Comparison of ENCODE assay signal across 17 cellular contexts in the genomic region with DNA sequence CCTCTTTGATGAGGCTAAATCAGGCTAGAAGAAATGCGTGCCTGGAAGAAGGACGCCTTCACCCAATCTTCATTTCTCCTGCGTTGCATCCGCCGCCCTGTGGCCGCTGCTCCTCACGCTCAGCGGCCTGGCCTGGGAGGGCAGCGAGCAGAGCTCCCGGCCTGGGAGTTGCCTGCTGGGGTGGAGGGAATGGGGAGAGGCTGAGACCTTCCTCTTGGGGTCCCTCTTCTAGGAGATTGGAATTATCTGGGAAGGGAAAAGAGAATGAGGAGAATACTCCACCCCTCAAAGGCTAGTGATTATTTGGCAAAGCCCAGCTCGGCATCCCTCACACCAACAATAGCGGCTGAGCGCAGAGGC. TPM values are rescaled to one million over a fixed set of nuclear protein-coding genes. Genes with fewer than 3 reads are reported as not detected.
DNase-seq lines count a peak whose midpoint lies in the region; ATAC-seq and TF ChIP-seq lines count a peak whose summit lies in the region.
"Had no signal": no experiment of that assay in that cellular context is flagged by ENCODE, and none has a peak within 500 bp of the region (broad histone marks: within the 10 kb centered on the region; RNA-seq: fewer than 3 reads in every experiment).

No MANE protein-coding gene starts in this region.

- no peak overlapping the region for H3K4me3 ChIP-seq in neural progenitor cell
- H3K4me3 ChIP-seq: A549, cardiac muscle cell had no signal

- no peaks in the 10 kb centered on the region for H3K9me3 ChIP-seq in neural progenitor cell (ENCODE audit: low read depth)
- H3K9me3 ChIP-seq: A549, Caco-2 had no signal

- peaks cover 14% of the 10 kb centered on the region for H3K4me1 Mint-ChIP-seq in activated CD8-positive, alpha-beta T cell treated with anti-CD3 and anti-CD28 coated beads, Interleukin-2, amount 10 ng/mL, durations not matched to agents 7 days and 5 days (ENCODE audit: low read depth)
- H3K4me1 Mint-ChIP-seq in activated CD8-positive, alpha-beta T cell treated with anti-CD3 and anti-CD28 coated beads for 36 hours (ENCODE audit: low read depth): peaks cover 17% of the 10 kb centered on the region
- H3K4me1 Mint-ChIP-seq in activated CD4-positive, alpha-beta memory T cell treated with anti-CD3 and anti-CD28 coated beads for 36 hours (ENCODE audit: low read depth): peaks cover 19% of the 10 kb centered on the region
- no peaks in the 10 kb centered on the region for H3K4me1 Mint-ChIP-seq in neural progenitor cell

- H3K27me3 ChIP-seq in neural progenitor cell: peaks cover 100% of the 10 kb centered on the region

- POLR2A ChIA-PET in activated CD8-positive, alpha-beta T cell treated with anti-CD3 and anti-CD28 coated beads, Interleukin-2, amount 10 ng/mL, durations not matched to agents 7 days and 5 days (lab: Charles Lee): interaction anchor here (1.0 kb wide), 1 partner anchor 20 kb away, joined by 5 read pairs; no protein-coding TSS in a partner anchor
- POLR2A ChIA-PET in activated CD8-positive, alpha-beta T cell treated with anti-CD3 and anti-CD28 coated beads for 36 hours (lab: Charles Lee): interaction anchor here (0.8 to 1.0 kb wide), 3 partner anchors 10 to 40 kb away, joined by 3 read pairs; no protein-coding TSS in a partner anchor
- POLR2A ChIA-PET in activated CD4-positive, alpha-beta memory T cell treated with anti-CD3 and anti-CD28 coated beads for 36 hours (lab: Charles Lee): no interaction called here

- H3K4me1 ChIP-seq in neural progenitor cell: no peaks in the 10 kb centered on the region

- ATAC-seq in activated CD8-positive, alpha-beta T cell treated with anti-CD3 and anti-CD28 coated beads, Interleukin-2, amount 10 ng/mL, durations not matched to agents 7 days and 5 days: no peak
- ATAC-seq in activated CD8-positive, alpha-beta T cell treated with anti-CD3 and anti-CD28 coated beads for 36 hours: no peak

- no peaks in the 10 kb centered on the region for H3K9me3 Mint-ChIP-seq in activated CD8-positive, alpha-beta T cell treated with anti-CD3 and anti-CD28 coated beads, Interleukin-2, amount 10 ng/mL, durations not matched to agents 7 days and 5 days (ENCODE audit: insufficient read depth)
- no peaks in the 10 kb centered on the region for H3K9me3 Mint-ChIP-seq in activated CD8-positive, alpha-beta T cell treated with anti-CD3 and anti-CD28 coated beads for 36 hours
- H3K9me3 Mint-ChIP-seq in activated CD4-positive, alpha-beta memory T cell treated with anti-CD3 and anti-CD28 coated beads for 36 hours: no peaks in the 10 kb centered on the region
- H3K9me3 Mint-ChIP-seq in neural progenitor cell: peaks cover 2% of the 10 kb centered on the region

- no peak for TF ChIP-seq CTCF in activated CD8-positive, alpha-beta T cell treated with anti-CD3 and anti-CD28 coated beads for 36 hours (IDR thresholded peaks at IDR 0.05)
- TF ChIP-seq CTCF in neural progenitor cell (IDR thresholded peaks at IDR 0.05): peak; percentile 10

- H3F3A ChIP-seq in neural progenitor cell (ENCODE audit: low read depth): peaks cover 5% of the 10 kb centered on the region

- intact Hi-C loops in activated CD8-positive, alpha-beta T cell treated with anti-CD3 and anti-CD28 coated beads for 36 hours (cut with micrococcal nuclease): no loop called here
- intact Hi-C loops in activated CD4-positive, alpha-beta memory T cell treated with anti-CD3 and anti-CD28 coated beads for 36 hours (cut with micrococcal nuclease): loop anchor here (5.0 kb wide), 2 partner anchors 35 to 100 kb away; partner anchors contain the start of genes HOXC10 and HOXC4

- no peaks in the 10 kb centered on the region for H3K36me3 ChIP-seq in neural progenitor cell
- H3K36me3 ChIP-seq: cardiac muscle cell had no signal

- CTCF ChIA-PET in activated CD8-positive, alpha-beta T cell treated with anti-CD3 and anti-CD28 coated beads, Interleukin-2, amount 10 ng/mL, durations not matched to agents 7 days and 5 days (lab: Charles Lee): interaction anchor here (1.3 kb wide), 1 partner anchor 80 kb away, joined by 5 read pairs; the partner anchor contains the start of gene HOXC5
- CTCF ChIA-PET in activated CD8-positive, alpha-beta T cell treated with anti-CD3 and anti-CD28 coated beads for 36 hours (lab: Charles Lee): interaction anchor here (1.0 to 2.3 kb wide), 6 partner anchors 16 to 256 kb away, joined by 3 to 10 read pairs (median 4); partner anchors contain the start of gene HOXC5
- CTCF ChIA-PET in activated CD4-positive, alpha-beta memory T cell treated with anti-CD3 and anti-CD28 coated beads for 36 hours (lab: Charles Lee): interaction anchor here (1.0 to 1.4 kb wide), 2 partner anchors 12 to 33 kb away, joined by 3 to 4 read pairs; partner anchors contain the start of gene HOXC10

- H3K79me2 ChIP-seq in neural progenitor cell (ENCODE audit: low read depth): no peaks in the 10 kb centered on the region

- peaks cover 92% of the 10 kb centered on the region for H3K27me3 Mint-ChIP-seq in activated CD8-positive, alpha-beta T cell treated with anti-CD3 and anti-CD28 coated beads, Interleukin-2, amount 10 ng/mL, durations not matched to agents 7 days and 5 days (ENCODE audit: low read depth)
- H3K27me3 Mint-ChIP-seq in activated CD8-positive, alpha-beta T cell treated with anti-CD3 and anti-CD28 coated beads for 36 hours: peaks cover 94% of the 10 kb centered on the region
- peaks cover 86% of the 10 kb centered on the region for H3K27me3 Mint-ChIP-seq in activated CD4-positive, alpha-beta memory T cell treated with anti-CD3 and anti-CD28 coated beads for 36 hours
- peaks cover 96% of the 10 kb centered on the region for H3K27me3 Mint-ChIP-seq in neural progenitor cell (ENCODE audit: insufficient read depth, low read depth)

- H3K27ac ChIP-seq in neural progenitor cell: no peak overlapping the region
- H3K27ac ChIP-seq: cardiac muscle cell, KMS-11 had no signal

- H3K27ac Mint-ChIP-seq in activated CD8-positive, alpha-beta T cell treated with anti-CD3 and anti-CD28 coated beads, Interleukin-2, amount 10 ng/mL, durations not matched to agents 7 days and 5 days: peak overlapping the region; percentile 20
- H3K27ac Mint-ChIP-seq in activated CD8-positive, alpha-beta T cell treated with anti-CD3 and anti-CD28 coated beads for 36 hours: no peak overlapping the region
- H3K27ac Mint-ChIP-seq in activated CD4-positive, alpha-beta memory T cell treated with anti-CD3 and anti-CD28 coated beads for 36 hours: peak overlapping the region; percentile 33
- no peak overlapping the region for H3K27ac Mint-ChIP-seq in neural progenitor cell

- H2AFZ ChIP-seq in neural progenitor cell (replicated peaks): no peak overlapping the region

- peaks cover 9% of the 10 kb centered on the region for H3K36me3 Mint-ChIP-seq in activated CD8-positive, alpha-beta T cell treated with anti-CD3 and anti-CD28 coated beads, Interleukin-2, amount 10 ng/mL, durations not matched to agents 7 days and 5 days (ENCODE audit: low read depth)
- H3K36me3 Mint-ChIP-seq in activated CD8-positive, alpha-beta T cell treated with anti-CD3 and anti-CD28 coated beads for 36 hours (ENCODE audit: low read depth): no peaks in the 10 kb centered on the region
- peaks cover 3% of the 10 kb centered on the region for H3K36me3 Mint-ChIP-seq in activated CD4-positive, alpha-beta memory T cell treated with anti-CD3 and anti-CD28 coated beads for 36 hours
- no peaks in the 10 kb centered on the region for H3K36me3 Mint-ChIP-seq in neural progenitor cell

- DNase-seq in activated CD8-positive, alpha-beta T cell treated with anti-CD3 and anti-CD28 coated beads, Interleukin-2, amount 10 ng/mL, durations not matched to agents 7 days and 5 days: no peak
- DNase-seq in activated CD8-positive, alpha-beta T cell treated with anti-CD3 and anti-CD28 coated beads for 36 hours: no peak
- DNase-seq in activated CD4-positive, alpha-beta memory T cell treated with anti-CD3 and anti-CD28 coated beads for 36 hours: no peak
- DNase-seq in neural progenitor cell (ENCODE audit: low spot score) (peak; percentile 65), C1 segment of cervical spinal cord (lab: John Stamatoyannopoulos, UW) (no peak), NCI-H1105 treated with DMSO at 0.1 percent for 48 hours (lab: John Stamatoyannopoulos, UW) (no peak)
- DNase-seq: activated CD4-positive, alpha-beta T cell treated with anti-CD3 and anti-CD28 coated beads for 1 hour; activated gamma-delta T cell; NCI-H1417 treated with DMSO at 0.1 percent for 48 hours; OCI-M1; stimulated activated CD4-positive, alpha-beta T cell treated with anti-CD3 and anti-CD28 coated beads, Interleukin-15, amount 100 ng/mL, for 24 hours had no signal

- peaks cover 71% of the 10 kb centered on the region for H4K20me1 ChIP-seq in neural progenitor cell (ENCODE audit: low read depth)

- H3K4me3 Mint-ChIP-seq in activated CD8-positive, alpha-beta T cell treated with anti-CD3 and anti-CD28 coated beads, Interleukin-2, amount 10 ng/mL, durations not matched to agents 7 days and 5 days: peak overlapping the region; percentile 31
- H3K4me3 Mint-ChIP-seq in activated CD8-positive, alpha-beta T cell treated with anti-CD3 and anti-CD28 coated beads for 36 hours: no peak overlapping the region
- H3K4me3 Mint-ChIP-seq in activated CD4-positive, alpha-beta memory T cell treated with anti-CD3 and anti-CD28 coated beads for 36 hours: no peak overlapping the region
- H3K4me3 Mint-ChIP-seq in neural progenitor cell: no peak overlapping the region

- no peak overlapping the region for H3K4me2 ChIP-seq in neural progenitor cell
- H3K4me2 ChIP-seq: KMS-11 had no signal

- H3K9ac ChIP-seq in neural progenitor cell: no peak overlapping the region
- H3K9ac ChIP-seq: KMS-11 had no signal

RNA-seq across cellular contexts. Expression of gene HOXC12, which starts 2.4 kb away (rescaled TPM):
- total RNA-seq in activated CD8-positive, alpha-beta T cell treated with anti-CD3 and anti-CD28 coated beads, Interleukin-2, amount 10 ng/mL, durations not matched to agents 7 days and 5 days: not detected
- not detected for total RNA-seq in activated CD8-positive, alpha-beta T cell treated with anti-CD3 and anti-CD28 coated beads for 36 hours
- not detected for total RNA-seq in activated CD4-positive, alpha-beta memory T cell treated with anti-CD3 and anti-CD28 coated beads for 36 hours
- total RNA-seq in neural progenitor cell (ENCODE audit: low replicate concordance): not detected in 2 replicates
- total RNA-seq: cardiac muscle cell, glomerular endothelial cell, H4 had no signal

RNA-seq across cellular contexts. Expression of gene HOXC13, which starts 13.7 kb away (rescaled TPM):
- not detected for total RNA-seq in activated CD8-positive, alpha-beta T cell treated with anti-CD3 and anti-CD28 coated beads, Interleukin-2, amount 10 ng/mL, durations not matched to agents 7 days and 5 days
- total RNA-seq in activated CD8-positive, alpha-beta T cell treated with anti-CD3 and anti-CD28 coated beads for 36 hours: not detected
- not detected for total RNA-seq in activated CD4-positive, alpha-beta memory T cell treated with anti-CD3 and anti-CD28 coated beads for 36 hours
- total RNA-seq in neural progenitor cell (ENCODE audit: low replicate concordance): not detected in 2 replicates
- total RNA-seq: cardiac muscle cell, glomerular endothelial cell had no signal

RNA-seq across cellular contexts. Expression of gene HOXC11, which starts 20.6 kb away (rescaled TPM):
- total RNA-seq in activated CD8-positive, alpha-beta T cell treated with anti-CD3 and anti-CD28 coated beads, Interleukin-2, amount 10 ng/mL, durations not matched to agents 7 days and 5 days: not detected
- total RNA-seq in activated CD8-positive, alpha-beta T cell treated with anti-CD3 and anti-CD28 coated beads for 36 hours: not detected
- not detected for total RNA-seq in activated CD4-positive, alpha-beta memory T cell treated with anti-CD3 and anti-CD28 coated beads for 36 hours
- total RNA-seq in neural progenitor cell (ENCODE audit: low replicate concordance): not detected in 2 replicates
- total RNA-seq: cardiac muscle cell had no signal

RNA-seq across cellular contexts. Expression of gene HOTAIR, which starts 22.4 kb away (rescaled TPM):
- not detected for total RNA-seq in activated CD8-positive, alpha-beta T cell treated with anti-CD3 and anti-CD28 coated beads, Interleukin-2, amount 10 ng/mL, durations not matched to agents 7 days and 5 days
- not detected for total RNA-seq in activated CD8-positive, alpha-beta T cell treated with anti-CD3 and anti-CD28 coated beads for 36 hours
- total RNA-seq in activated CD4-positive, alpha-beta memory T cell treated with anti-CD3 and anti-CD28 coated beads for 36 hours: not detected
- total RNA-seq in neural progenitor cell (ENCODE audit: low replicate concordance): not detected in 2 replicates
- total RNA-seq: cardiac muscle cell had no signal

RNA-seq across cellular contexts. Expression of gene HOXC10, which starts 32.6 kb away (rescaled TPM):
- not detected for total RNA-seq in activated CD8-positive, alpha-beta T cell treated with anti-CD3 and anti-CD28 coated beads, Interleukin-2, amount 10 ng/mL, durations not matched to agents 7 days and 5 days
- not detected for total RNA-seq in activated CD8-positive, alpha-beta T cell treated with anti-CD3 and anti-CD28 coated beads for 36 hours
- not detected for total RNA-seq in activated CD4-positive, alpha-beta memory T cell treated with anti-CD3 and anti-CD28 coated beads for 36 hours
- not detected in 2 replicates for total RNA-seq in neural progenitor cell (ENCODE audit: low replicate concordance)
- total RNA-seq: cardiac muscle cell had no signal

Comparison
In these comparisons a context has a peak if more than half of its experiments do, and no peak if none do; other contexts are left out.
1. H3K27ac Mint-ChIP-seq: peak in activated CD8-positive, alpha-beta T cell treated with anti-CD3 and anti-CD28 coated beads, Interleukin-2, amount 10 ng/mL, durations not matched to agents 7 days and 5 days (single experiment) and activated CD4-positive, alpha-beta memory T cell treated with anti-CD3 and anti-CD28 coated beads for 36 hours (single experiment); none in activated CD8-positive, alpha-beta T cell treated with anti-CD3 and anti-CD28 coated beads for 36 hours (single experiment) and neural progenitor cell (single experiment).